ENCODE assay signal across 20 cellular contexts in genomic region chr9:127944586-127945218, GRCh38. TPM values are rescaled to one million over a fixed set of nuclear protein-coding genes. Genes with fewer than 3 reads are reported as not detected.
DNase-seq lines count a peak whose midpoint lies in the region; ATAC-seq and TF ChIP-seq lines count a peak whose summit lies in the region.
"Had no signal": no experiment of that assay in that cellular context is flagged by ENCODE, and none has a peak within 500 bp of the region (broad histone marks: within the 10 kb centered on the region; RNA-seq: fewer than 3 reads in every experiment).

No MANE protein-coding gene starts in this region.

- H3K36me3 ChIP-seq in naive thymus-derived CD4-positive, alpha-beta T cell (ENCODE audit: control insufficient read depth in 2 of 3, insufficient read depth in 3 of 3, low read length in 3 of 3) = peaks cover 19 to 97% (median 39%) of the 10 kb centered on the region in 3 experiments
- H3K36me3 ChIP-seq in PC-9 (ENCODE audit: low read depth) = peaks cover 31% of the 10 kb centered on the region; the same call in 1 of the 2 replicates

- POLR2A ChIA-PET in T-cell (lab: Charles Lee) (no interaction called here), PC-9 (lab: Charles Lee; ENCODE audit: unreplicated experiment) (interaction anchor here (0.6 kb wide), 1 partner anchor 1135 kb away, joined by 3 read pairs; no protein-coding TSS in a partner anchor)
- POLR2A ChIA-PET in naive thymus-derived CD4-positive, alpha-beta T cell (lab: Charles Lee) = interaction anchor here (1.0 to 61.3 kb wide), 6 partner anchors 9 to 120 kb away, joined by 3 to 1719 read pairs (median 11); partner anchors contain the start of gene EEIG1

- peaks cover 46% of the 10 kb centered on the region for H3K36me3 Mint-ChIP-seq in activated CD4-positive, alpha-beta T cell treated with anti-CD3 and anti-CD28 coated beads, Interleukin-2, amount 10 ng/mL, durations not matched to agents 24 days and 14 days (ENCODE audit: low read depth)
- peaks cover 54% of the 10 kb centered on the region for H3K36me3 Mint-ChIP-seq in T-cell
- peaks cover 0 to 52% (median 33%) of the 10 kb centered on the region in 5 donors for H3K36me3 Mint-ChIP-seq in naive thymus-derived CD4-positive, alpha-beta T cell

- H3K27ac Mint-ChIP-seq in activated CD4-positive, alpha-beta T cell treated with anti-CD3 and anti-CD28 coated beads, Interleukin-2, amount 10 ng/mL, durations not matched to agents 24 days and 14 days = peak overlapping the region; percentile 6
- H3K27ac Mint-ChIP-seq in T-cell = peak overlapping the region; percentile 19 to 55
- H3K27ac Mint-ChIP-seq in naive thymus-derived CD4-positive, alpha-beta T cell = peak overlapping the region in 8 of 9 donors; percentile 68 to 97 (median 79)

- no peak overlapping the region for H3K27ac ChIP-seq in naive thymus-derived CD4-positive, alpha-beta T cell (ENCODE audit: low read depth, low read length)
- H3K27ac ChIP-seq in PC-9 = no peak overlapping the region
- H3K27ac ChIP-seq: cardiac muscle cell, left lung, SK-N-MC had no signal

- H3K4me3 ChIP-seq in naive thymus-derived CD4-positive, alpha-beta T cell (ENCODE audit: low read length) = no peak overlapping the region
- no peak overlapping the region for H3K4me3 ChIP-seq in PC-9
- H3K4me3 ChIP-seq: cardiac muscle cell, GM12878, left lung, mucosa of descending colon, SK-N-MC, transverse colon had no signal

- peaks cover 54% of the 10 kb centered on the region for H3F3A ChIP-seq in PC-9 (ENCODE audit: insufficient read depth, low read depth)

- no peaks in the 10 kb centered on the region for H3K9me3 ChIP-seq in naive thymus-derived CD4-positive, alpha-beta T cell (ENCODE audit: control insufficient read depth in 2 of 3, low read length in 3 of 3)
- no peaks in the 10 kb centered on the region for H3K9me3 ChIP-seq in PC-9 (ENCODE audit: insufficient read depth, low read depth)
- H3K9me3 ChIP-seq: BE2C, left lung, mucosa of descending colon, transverse colon had no signal

- no peaks in the 10 kb centered on the region for H3K9me2 ChIP-seq in PC-9 (ENCODE audit: insufficient read depth)

- no peak for DNase-seq in activated CD4-positive, alpha-beta T cell treated with anti-CD3 and anti-CD28 coated beads, Interleukin-2, amount 10 ng/mL, durations not matched to agents 24 days and 14 days
- no peak for DNase-seq in activated CD4-positive, alpha-beta T cell treated with anti-CD3 and anti-CD28 coated beads, Interleukin-2, amount 50 U/mL, for 4 hours
- no peak for DNase-seq in T-cell
- DNase-seq in naive thymus-derived CD4-positive, alpha-beta T cell = no peak
- no peak for DNase-seq in PC-9
- DNase-seq: 8988T; BE2C; effector CD4-positive, alpha-beta T cell; GDM1; NCI-H1694 treated with DMSO at 0.1 percent for 48 hours; NCI-H774; PC-3; transverse colon had no signal

- H3K4me1 ChIP-seq in naive thymus-derived CD4-positive, alpha-beta T cell (ENCODE audit: control insufficient read depth in 2 of 2, insufficient read depth in 2 of 2, low read length in 2 of 2) = peaks cover 8 to 18% of the 10 kb centered on the region in 2 donors
- no peaks in the 10 kb centered on the region for H3K4me1 ChIP-seq in PC-9 (replicated peaks; ENCODE audit: insufficient read depth)

- no peaks in the 10 kb centered on the region for H3K27me3 Mint-ChIP-seq in activated CD4-positive, alpha-beta T cell treated with anti-CD3 and anti-CD28 coated beads, Interleukin-2, amount 10 ng/mL, durations not matched to agents 24 days and 14 days
- H3K27me3 Mint-ChIP-seq in T-cell = no peaks in the 10 kb centered on the region
- no peaks in the 10 kb centered on the region for H3K27me3 Mint-ChIP-seq in naive thymus-derived CD4-positive, alpha-beta T cell
- H3K27me3 Mint-ChIP-seq: activated CD4-positive, alpha-beta T cell treated with anti-CD3 and anti-CD28 coated beads for 36 hours had no signal

- H3K27me3 ChIP-seq in naive thymus-derived CD4-positive, alpha-beta T cell (ENCODE audit: control insufficient read depth in 2 of 2, insufficient read depth in 2 of 2, low read length in 2 of 2) = no peaks in the 10 kb centered on the region
- no peaks in the 10 kb centered on the region for H3K27me3 ChIP-seq in PC-9 (ENCODE audit: insufficient read depth, low read depth)
- H3K27me3 ChIP-seq: BE2C, cardiac muscle cell, left lung, transverse colon had no signal

- no peaks in the 10 kb centered on the region for H3K9me3 Mint-ChIP-seq in activated CD4-positive, alpha-beta T cell treated with anti-CD3 and anti-CD28 coated beads, Interleukin-2, amount 10 ng/mL, durations not matched to agents 24 days and 14 days
- no peaks in the 10 kb centered on the region for H3K9me3 Mint-ChIP-seq in T-cell
- H3K9me3 Mint-ChIP-seq in naive thymus-derived CD4-positive, alpha-beta T cell = peaks cover 0 to 9% (median 0%) of the 10 kb centered on the region in 11 donors

- ATAC-seq in T-cell (replicated peaks in 1 of 4) = no peak
- ATAC-seq in naive thymus-derived CD4-positive, alpha-beta T cell = no peak
- ATAC-seq in GM18907 (IDR thresholded peaks at IDR 0.05; ENCODE audit: unreplicated experiment) = no peak
- ATAC-seq: left lung had no signal

- H4K20me1 ChIP-seq in PC-9 (ENCODE audit: insufficient read depth) = peaks cover 28% of the 10 kb centered on the region

- TF ChIP-seq CTCF in PC-9 (conservative IDR thresholded peaks at IDR 0.05) = no peak

- peaks cover 19% of the 10 kb centered on the region for H3K4me1 Mint-ChIP-seq in activated CD4-positive, alpha-beta T cell treated with anti-CD3 and anti-CD28 coated beads, Interleukin-2, amount 10 ng/mL, durations not matched to agents 24 days and 14 days
- peaks cover 49 to 52% (median 52%) of the 10 kb centered on the region in 3 donors for H3K4me1 Mint-ChIP-seq in T-cell
- H3K4me1 Mint-ChIP-seq in naive thymus-derived CD4-positive, alpha-beta T cell = peaks cover 21 to 67% (median 43%) of the 10 kb centered on the region in 7 donors

- H3K4me2 ChIP-seq in PC-9 = no peak overlapping the region

- peaks cover 4% of the 10 kb centered on the region; the same call in 1 of the 2 replicates for H3K79me2 ChIP-seq in PC-9 (ENCODE audit: low read depth)

- intact Hi-C loops in activated CD4-positive, alpha-beta T cell treated with anti-CD3 and anti-CD28 coated beads, Interleukin-2, amount 10 ng/mL, durations not matched to agents 24 days and 14 days (cut with micrococcal nuclease) = no loop called here
- intact Hi-C loops in naive thymus-derived CD4-positive, alpha-beta T cell (cut with micrococcal nuclease) = loop anchor here in 1 of 2 donors (5.0 kb wide), 1 partner anchor 38 kb away; the partner anchor contains the start of gene EEIG1
- intact Hi-C loops in PC-9 (cut with micrococcal nuclease; ENCODE audit: unreplicated experiment) = no loop called here

- H3K4me3 Mint-ChIP-seq in activated CD4-positive, alpha-beta T cell treated with anti-CD3 and anti-CD28 coated beads, Interleukin-2, amount 10 ng/mL, durations not matched to agents 24 days and 14 days = no peak overlapping the region
- H3K4me3 Mint-ChIP-seq in T-cell = peak overlapping the region in 1 of 3 donors; percentile 8
- peak overlapping the region in 3 of 10 donors; percentile 32 to 43 (median 36) for H3K4me3 Mint-ChIP-seq in naive thymus-derived CD4-positive, alpha-beta T cell
- H3K4me3 Mint-ChIP-seq: activated CD4-positive, alpha-beta T cell treated with anti-CD3 and anti-CD28 coated beads for 36 hours had no signal

- CTCF ChIA-PET in T-cell (lab: Charles Lee) (interaction anchor here (0.5 to 3.3 kb wide), 7 partner anchors 9 to 122 kb away, joined by 3 to 29 read pairs (median 5); partner anchors contain the start of gene NAIF1 (in 1 of the 2)), PC-9 (lab: Charles Lee) (interaction anchor here (0.8 to 2.4 kb wide), 4 partner anchors 10 to 90 kb away, joined by 3 to 23 read pairs (median 8); partner anchors contain the start of gene EEIG1)
- CTCF ChIA-PET in naive thymus-derived CD4-positive, alpha-beta T cell (lab: Charles Lee) = interaction anchor here (0.7 to 7.2 kb wide), 11 partner anchors 9 to 149 kb away, joined by 3 to 110 read pairs (median 5); no protein-coding TSS in a partner anchor

- no TSS peak for BruUV-seq in PC-9 (replicated peaks; lab: Mats Ljungman, UMichigan)

- no peak overlapping the region for H2AFZ ChIP-seq in PC-9

RNA-seq across cellular contexts. Expression of gene DPM2, which starts 7.0 kb away (rescaled TPM):
- 62.7 and 65.1 TPM in 2 replicates for total RNA-seq in activated CD4-positive, alpha-beta T cell treated with anti-CD3 and anti-CD28 coated beads, Interleukin-2, amount 10 ng/mL, durations not matched to agents 24 days and 14 days
- total RNA-seq in T-cell = 10 to 100 TPM; 32.3 to 66.5 (median 60.5) TPM
- 10 to 100 TPM; 29.1 to 84.4 (median 56.8) TPM for total RNA-seq in naive thymus-derived CD4-positive, alpha-beta T cell
- polyA plus RNA-seq in naive thymus-derived CD4-positive, alpha-beta T cell = 10 to 100 TPM; 29.3 to 39.5 TPM
- 65.5 and 79.4 TPM in 2 replicates for total RNA-seq in PC-9 (2021)

RNA-seq across cellular contexts. Expression of gene PIP5KL1, which starts 14.1 kb away (rescaled TPM):
- 0.89 and 0.90 TPM in 2 replicates for total RNA-seq in activated CD4-positive, alpha-beta T cell treated with anti-CD3 and anti-CD28 coated beads, Interleukin-2, amount 10 ng/mL, durations not matched to agents 24 days and 14 days
- 1 to 10 TPM in 4 of 5 donors, under 1 TPM in 1; 0.99 to 5.6 (median 2.6) TPM for total RNA-seq in T-cell
- total RNA-seq in naive thymus-derived CD4-positive, alpha-beta T cell = 1 to 10 TPM; 1.4 to 2.9 (median 2.1) TPM
- under 1 TPM in 1 of 2 donors, not detected in 1; 0.17 TPM for polyA plus RNA-seq in naive thymus-derived CD4-positive, alpha-beta T cell
- 21.9 and 22.5 TPM in 2 replicates for total RNA-seq in PC-9 (2021)

RNA-seq across cellular contexts. Expression of gene ST6GALNAC4, which starts 27.9 kb away (rescaled TPM):
- 28.0 and 28.3 TPM in 2 replicates for total RNA-seq in activated CD4-positive, alpha-beta T cell treated with anti-CD3 and anti-CD28 coated beads, Interleukin-2, amount 10 ng/mL, durations not matched to agents 24 days and 14 days
- total RNA-seq in T-cell (10 to 100 TPM; 24.9 to 40.7 (median 35.1) TPM), PC-9 (2021) (28.3 and 44.3 TPM in 2 replicates)
- total RNA-seq in naive thymus-derived CD4-positive, alpha-beta T cell = 10 to 100 TPM; 28.0 to 51.0 (median 36.1) TPM
- polyA plus RNA-seq in naive thymus-derived CD4-positive, alpha-beta T cell = 10 to 100 TPM; 20.0 to 21.7 TPM

RNA-seq across cellular contexts. Expression of gene EEIG1, which starts 36.1 kb away (rescaled TPM):
- 56.1 and 64.4 TPM in 2 replicates for total RNA-seq in activated CD4-positive, alpha-beta T cell treated with anti-CD3 and anti-CD28 coated beads, Interleukin-2, amount 10 ng/mL, durations not matched to agents 24 days and 14 days
- total RNA-seq in T-cell (100 to 1,000 TPM; 351 to 746 (median 698) TPM), PC-9 (2021) (176 and 208 TPM in 2 replicates)
- 100 to 1,000 TPM; 252 to 664 (median 347) TPM for total RNA-seq in naive thymus-derived CD4-positive, alpha-beta T cell
- polyA plus RNA-seq in naive thymus-derived CD4-positive, alpha-beta T cell = 100 to 1,000 TPM; 124 to 297 TPM

RNA-seq across cellular contexts. Expression of gene ST6GALNAC6, which starts 45.3 kb away (rescaled TPM):
- total RNA-seq in activated CD4-positive, alpha-beta T cell treated with anti-CD3 and anti-CD28 coated beads, Interleukin-2, amount 10 ng/mL, durations not matched to agents 24 days and 14 days = 53.3 and 61.2 TPM in 2 replicates
- 100 to 1,000 TPM in 2 of 5 donors, 10 to 100 TPM in 3; 73.0 to 123 (median 86.3) TPM for total RNA-seq in T-cell
- total RNA-seq in naive thymus-derived CD4-positive, alpha-beta T cell = 100 to 1,000 TPM in 3 of 5 experiments, 10 to 100 TPM in 2; 63.0 to 125 (median 107) TPM
- polyA plus RNA-seq in naive thymus-derived CD4-positive, alpha-beta T cell = 10 to 100 TPM; 28.3 to 34.5 TPM
- total RNA-seq in PC-9 (2021) = 23.3 and 27.6 TPM in 2 replicates

Comparison
In these comparisons a context has a peak if more than half of its experiments do, and no peak if none do; other contexts are left out.
1. H3K27ac Mint-ChIP-seq: peak in every context shown above with its lines; median percentile 79 in naive thymus-derived CD4-positive, alpha-beta T cell; 37 in T-cell; 6 in activated CD4-positive, alpha-beta T cell treated with anti-CD3 and anti-CD28 coated beads, Interleukin-2, amount 10 ng/mL, durations not matched to agents 24 days and 14 days.
2. POLR2A ChIA-PET loops: an anchor here in naive thymus-derived CD4-positive, alpha-beta T cell (1.0 to 61.3 kb wide) and PC-9 (0.6 kb wide); none called in T-cell.